In the genomic region with DNA sequence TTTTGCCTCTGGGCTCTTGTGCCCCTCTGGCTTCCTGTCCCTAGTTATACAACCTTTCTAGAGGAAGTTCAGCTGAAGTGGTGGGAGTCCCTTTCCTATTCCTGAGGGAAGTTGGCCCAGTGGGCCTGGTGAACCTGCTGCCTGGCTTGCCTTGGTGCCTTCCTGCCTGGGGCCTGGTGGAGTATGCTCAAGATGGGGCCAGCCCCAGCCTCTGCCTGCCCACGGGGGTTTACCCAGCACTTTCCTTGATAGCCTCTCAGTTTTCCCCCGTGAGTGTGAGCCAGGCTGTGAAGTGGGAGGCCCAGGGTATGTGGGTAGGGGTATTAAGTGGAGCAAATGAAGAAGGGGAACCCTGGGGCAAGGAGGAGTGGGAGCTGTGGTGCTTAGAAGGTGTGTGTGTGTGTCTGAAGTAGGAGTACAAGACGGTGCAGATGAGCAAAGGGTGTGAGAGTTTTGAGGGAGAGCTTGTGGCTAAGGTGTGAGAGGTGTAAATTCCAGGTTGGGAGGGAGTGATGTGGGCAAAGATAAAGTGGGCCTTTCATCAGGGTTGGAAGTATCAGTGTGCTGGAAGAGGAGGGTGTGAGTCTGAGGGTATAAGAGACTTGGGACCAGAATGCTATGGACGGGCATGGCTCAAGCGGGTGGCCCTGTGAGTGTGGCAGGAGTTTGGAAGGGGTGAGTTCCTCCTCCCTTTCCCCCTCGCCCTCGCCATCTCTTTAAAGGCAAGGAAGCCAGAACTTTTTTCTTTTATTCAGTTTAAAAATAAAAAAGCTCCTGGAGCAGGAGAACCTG, we compare ENCODE assay signal across 29 cellular contexts. TPM values are rescaled to one million over a fixed set of nuclear protein-coding genes. Genes with fewer than 3 reads are reported as not detected.
DNase-seq lines count a peak whose midpoint lies in the region; ATAC-seq, FAIRE-seq and TF ChIP-seq lines count a peak whose summit lies in the region.
"Had no signal": no experiment of that assay in that cellular context is flagged by ENCODE, and none has a peak within 500 bp of the region (broad histone marks: within the 10 kb centered on the region; RNA-seq: fewer than 3 reads in every experiment).

No MANE protein-coding gene starts in this region.

- H3K27me3 ChIP-seq in H1 (replicated peaks in 1 of 4; ENCODE audit: control insufficient read depth in 3 of 4, extremely low read depth in 1 of 4, insufficient read depth in 3 of 4, low read length in 3 of 4) = peaks cover 96 to 100% (median 100%) of the 10 kb centered on the region in 4 experiments
- H3K27me3 ChIP-seq in pancreas = peaks cover 0 to 41% (median 19%) of the 10 kb centered on the region in 4 donors
- peaks cover 4 to 97% of the 10 kb centered on the region in 2 donors for H3K27me3 ChIP-seq in breast epithelium
- H3K27me3 ChIP-seq: testis had no signal

- no peak for TF ChIP-seq EP300 in H1 (IDR thresholded peaks at IDR 0.05; ENCODE audit: borderline replicate concordance in 1 of 2, low read depth in 2 of 2, low read length in 2 of 2)

- H3K18ac ChIP-seq in H1 (ENCODE audit: extremely low read depth, low read length) = peak overlapping the region; percentile 55

- H2BK5ac ChIP-seq in H1 (ENCODE audit: low read depth, low read length) = no peak overlapping the region

- H3K56ac ChIP-seq in H1 (replicated peaks; ENCODE audit: insufficient read length, low read depth, low read length) = no peak overlapping the region

- H3K4me3 ChIP-seq in HEK293 (ENCODE audit: low read depth, low read length) = no peak overlapping the region
- H3K4me3 ChIP-seq in H1 (ENCODE audit: extremely low read depth in 1 of 4, insufficient read depth in 2 of 4, low read depth in 3 of 4, low read length in 4 of 4) = peak overlapping the region in 1 of 4 experiments; percentile 34; a peak in 1 of 8 replicates
- H3K4me3 ChIP-seq in pancreas = no peak overlapping the region
- H3K4me3 ChIP-seq in breast epithelium = no peak overlapping the region
- H3K4me3 ChIP-seq: BLaER1 treated with 17β-estradiol and CSF1 and Interleukin-3, amounts not matched to agents 10 nM and 100 nM; smooth muscle cell had no signal

- no peak for ATAC-seq in pancreas
- ATAC-seq: Right ventricle myocardium inferior; stimulated activated naive B cell treated with anti-CD40 and anti-IgM and Interleukin-4, amounts not matched to agents 10 μg/mL and 1 μg/mL and 100 μg/mL, for 72 hours had no signal

- no peak overlapping the region for H2BK120ac ChIP-seq in H1 (replicated peaks; ENCODE audit: low read depth, low read length)

- H3K4me1 Mint-ChIP-seq in Calu3 (ENCODE audit: low read depth, unreplicated experiment) (peaks cover 38% of the 10 kb centered on the region), nephron progenitor cell (peaks cover 85% of the 10 kb centered on the region)

- H2AFZ ChIP-seq in H1 (ENCODE audit: low read length) = no peak overlapping the region

- no peaks in the 10 kb centered on the region for H3K79me1 ChIP-seq in H1 (ENCODE audit: low read depth, low read length)

- H3K9ac ChIP-seq in H1 (replicated peaks in 1 of 4; ENCODE audit: extremely low read depth in 1 of 4, low read depth in 3 of 4, low read length in 3 of 4) = no peak overlapping the region
- H3K9ac ChIP-seq: BLaER1 treated with 17β-estradiol and CSF1 and Interleukin-3, amounts not matched to agents 10 nM and 100 nM had no signal

- H4K91ac ChIP-seq in H1 (replicated peaks; ENCODE audit: insufficient read length, low read length) = no peak overlapping the region

- POLR2A ChIA-PET in HEK293 (lab: Yijun Ruan, JAX) (no interaction called here), H1 (lab: Charles Lee; ENCODE audit: partially characterized antibody) (interaction anchor here (0.6 to 0.8 kb wide), 2 partner anchors 171 to 275 kb away, joined by 3 read pairs; no protein-coding TSS in a partner anchor)

- peaks cover 13% of the 10 kb centered on the region; the same call in 1 of the 2 replicates for H3K23me2 ChIP-seq in H1 (ENCODE audit: low read depth, low read length)

- DNase-seq in Calu3 (no peak), H1 (ENCODE audit: low read depth in 1 of 2, low spot score in 2 of 2) (peak in 1 of 2 experiments; percentile 46), nephron progenitor cell (no peak), pancreas (no peak), breast epithelium (ENCODE audit: low spot score in 2 of 2) (no peak), HuH-7.5 (ENCODE audit: low spot score) (no peak)
- DNase-seq: activated effector memory CD4-positive, alpha-beta T cell treated with anti-CD3 and anti-CD28 coated beads, Interleukin-2, amount 50 U/mL, for 16 hours; amygdala; COR-L47; DMS79 treated with DMSO at 0.1 percent for 48 hours; HCEC 1CT; mammary epithelial cell; NCI-H2029 treated with DMSO at 0.1 percent for 48 hours; NCI-H226; NCI-H748 treated with DMSO at 0.1 percent for 48 hours; stimulated activated naive B cell treated with anti-CD40 and anti-IgM and Interleukin-4, amounts not matched to agents 10 μg/mL and 1 μg/mL and 100 μg/mL, for 72 hours; T-helper 9 cell; testis had no signal

- H3K4me2 ChIP-seq in H1 (ENCODE audit: insufficient read depth in 1 of 2, low read depth in 2 of 2, low read length in 2 of 2) = peak overlapping the region in 1 of 2 experiments; percentile 32; a peak in 1 of 4 replicates
- H3K4me2 ChIP-seq: BLaER1 treated with 17β-estradiol and CSF1 and Interleukin-3, amounts not matched to agents 10 nM and 100 nM had no signal

- peaks cover 100% of the 10 kb centered on the region for H3K27me3 Mint-ChIP-seq in Calu3 (ENCODE audit: unreplicated experiment)
- H3K27me3 Mint-ChIP-seq in nephron progenitor cell (ENCODE audit: low read depth, poor library complexity) = peaks cover 75% of the 10 kb centered on the region

- no peak for TF ChIP-seq RAD21 in H1 (IDR thresholded peaks at IDR 0.05 in 1 of 2, conservative IDR thresholded peaks at IDR 0.05 in 1 of 2; ENCODE audit: low read depth in 2 of 2, low read length in 2 of 2)

- H3K23ac ChIP-seq in H1 (ENCODE audit: insufficient read length) = no peak overlapping the region

- H3K4ac ChIP-seq in H1 (replicated peaks; ENCODE audit: insufficient read length, low read depth, low read length) = no peak overlapping the region

- no peak for TF ChIP-seq CTCF in Calu3 (IDR thresholded peaks at IDR 0.05; ENCODE audit: unreplicated experiment)
- no peak for TF ChIP-seq CTCF in HEK293 (tag by site-specific recombination; IDR thresholded peaks at IDR 0.05)
- TF ChIP-seq CTCF in H1 (IDR thresholded peaks at IDR 0.05; ENCODE audit: control extremely low read depth in 1 of 3, insufficient read depth in 1 of 3, low read depth in 1 of 3, low read length in 3 of 3) = no peak
- TF ChIP-seq CTCF in nephron progenitor cell (IDR thresholded peaks at IDR 0.05) = no peak
- no peak for TF ChIP-seq CTCF in pancreas (IDR thresholded peaks at IDR 0.05)
- no peak for TF ChIP-seq CTCF in breast epithelium (IDR thresholded peaks at IDR 0.05)

- FAIRE-seq in H1 (lab: Jason Lieb, UNC) = no peak
- no peak for FAIRE-seq in pancreas (lab: Jason Lieb, UNC)
- FAIRE-seq: GM12891 had no signal

- 17% methylated on average over 4 of the region's 7 CpGs; no CpG with 5 or more reads in 1 of the 2 experiments for WGBS in H1 (ENCODE audit: extremely low coverage in 1 of 2, insufficient coverage in 1 of 2, insufficient read length in 1 of 2, insufficient replicate concordance in 2 of 2, low coverage in 1 of 2, low lambda C conversion rate in 2 of 2, missing lambda C conversion rate in 1 of 2), 2 experiments
- 78 to 83% methylated on average over 7 of the region's 7 CpGs for WGBS in pancreas, 2 donors

- TF ChIP-seq POLR2A in H1 (IDR thresholded peaks at IDR 0.05; ENCODE audit: control extremely low read depth in 1 of 2, low read depth in 2 of 2, low read length in 2 of 2) (no peak), breast epithelium (IDR thresholded peaks at IDR 0.05) (no peak)

- H3K79me2 ChIP-seq in H1 (ENCODE audit: control insufficient read depth in 1 of 2, insufficient read depth in 2 of 2, low read length in 2 of 2) = no peaks in the 10 kb centered on the region

- peak overlapping the region; percentile 95; the same call in 1 of the 2 replicates for H2BK15ac ChIP-seq in H1 (ENCODE audit: low read length)

- no peak overlapping the region for H4K5ac ChIP-seq in H1 (ENCODE audit: insufficient read length, low read depth, low read length)

- peak overlapping the region; percentile 75; the same call in 1 of the 2 replicates for H2BK12ac ChIP-seq in H1 (ENCODE audit: low read depth, low read length)

- intact Hi-C loops in Calu3 (cut with micrococcal nuclease; ENCODE audit: unreplicated experiment) = no loop called here
- intact Hi-C loops in pancreas (cut with DNase I) = no loop called here
- intact Hi-C loops in breast epithelium (cut with DNase I; ENCODE audit: low total_unique reads) = loop anchor here (5.0 kb wide), 1 partner anchor 983 kb away; no protein-coding TSS in a partner anchor

- H3K4me3 Mint-ChIP-seq in Calu3 (ENCODE audit: low read depth, unreplicated experiment) (peak overlapping the region; percentile 62), nephron progenitor cell (peak overlapping the region; percentile 83)

- H3K36me3 Mint-ChIP-seq in Calu3 (ENCODE audit: insufficient read depth, unreplicated experiment) = peaks cover 4% of the 10 kb centered on the region
- no peaks in the 10 kb centered on the region for H3K36me3 Mint-ChIP-seq in nephron progenitor cell (ENCODE audit: low read depth)

- no TSS peak for BruUV-seq in Calu3 (replicated peaks; lab: Mats Ljungman, UMichigan)

- H4K20me1 ChIP-seq in H1 (replicated peaks in 1 of 2; ENCODE audit: control insufficient read depth in 1 of 2, insufficient read depth in 2 of 2, low read length in 2 of 2) = peaks cover 19 to 36% of the 10 kb centered on the region in 2 experiments

- H3K27ac ChIP-seq in HEK293 (ENCODE audit: extremely low read depth, low read depth, low read length) (no peak overlapping the region), H1 (ENCODE audit: low read depth, low read length) (no peak overlapping the region), pancreas (no peak overlapping the region), breast epithelium (no peak overlapping the region)
- H3K27ac ChIP-seq: BLaER1 treated with 17β-estradiol and CSF1 and Interleukin-3, amounts not matched to agents 10 nM and 100 nM; testis had no signal

- H3K14ac ChIP-seq in H1 (ENCODE audit: insufficient read length) = no peak overlapping the region

- H4K8ac ChIP-seq in H1 (ENCODE audit: extremely low read depth, insufficient read depth, low read length) = no peak overlapping the region

- H2AK5ac ChIP-seq in H1 (ENCODE audit: low read depth, low read length) = peak overlapping the region; percentile 98

- H3K4me1 ChIP-seq in HEK293 (ENCODE audit: control insufficient read depth, insufficient read depth, low read length) = peaks cover 5% of the 10 kb centered on the region; the same call in 1 of the 2 replicates
- peaks cover 9 to 27% (median 22%) of the 10 kb centered on the region in 4 experiments for H3K4me1 ChIP-seq in H1 (replicated peaks in 1 of 4; ENCODE audit: control insufficient read depth in 3 of 4, insufficient read depth in 4 of 4, low read length in 3 of 4)
- H3K4me1 ChIP-seq in pancreas = peaks cover 5 to 21% (median 18%) of the 10 kb centered on the region in 3 donors
- H3K4me1 ChIP-seq in breast epithelium = peaks cover 0 to 11% of the 10 kb centered on the region in 2 donors

- H2BK20ac ChIP-seq in H1 (ENCODE audit: low read length) = peak overlapping the region; percentile 48; the same call in 1 of the 2 replicates

- H3K9me3 Mint-ChIP-seq in Calu3 (ENCODE audit: low read depth, unreplicated experiment) (no peaks in the 10 kb centered on the region), nephron progenitor cell (no peaks in the 10 kb centered on the region)

- H3K9me3 ChIP-seq in HEK293 (ENCODE audit: control insufficient read depth, insufficient read depth, low read depth, low read length) (no peaks in the 10 kb centered on the region), H1 (ENCODE audit: insufficient read depth in 2 of 2, low read depth in 1 of 2, low read length in 1 of 2) (no peaks in the 10 kb centered on the region), pancreas (no peaks in the 10 kb centered on the region), breast epithelium (no peaks in the 10 kb centered on the region)
- H3K9me3 ChIP-seq: testis had no signal

- no peaks in the 10 kb centered on the region for H3K36me3 ChIP-seq in HEK293 (ENCODE audit: control insufficient read depth in 2 of 2, insufficient read depth in 1 of 2, low read length in 2 of 2)
- peaks cover 0 to 14% (median 0%) of the 10 kb centered on the region in 4 experiments; a peak in 1 of 8 replicates for H3K36me3 ChIP-seq in H1 (ENCODE audit: control insufficient read depth in 2 of 4, insufficient read depth in 4 of 4, low read length in 3 of 4)
- no peaks in the 10 kb centered on the region for H3K36me3 ChIP-seq in pancreas
- H3K36me3 ChIP-seq in breast epithelium = no peaks in the 10 kb centered on the region
- H3K36me3 ChIP-seq: BLaER1 treated with 17β-estradiol and CSF1 and Interleukin-3, amounts not matched to agents 10 nM and 100 nM had no signal

- CTCF ChIA-PET in Calu3 (lab: Charles Lee) = no interaction called here
- CTCF ChIA-PET in HEK293 (lab: Yijun Ruan, JAX) = interaction anchor here (0.6 to 4.7 kb wide), 4 partner anchors 9 to 173 kb away, joined by 3 to 37 read pairs (median 3); no protein-coding TSS in a partner anchor
- CTCF ChIA-PET in H1 (lab: Charles Lee; ENCODE audit: partially characterized antibody) = interaction anchor here (0.6 to 3.8 kb wide), 11 partner anchors 9 to 361 kb away, joined by 3 to 33 read pairs (median 5); a partner anchor contains a TSS

- no peak overlapping the region for H3K27ac Mint-ChIP-seq in Calu3 (ENCODE audit: unreplicated experiment)
- peak overlapping the region; percentile 9 for H3K27ac Mint-ChIP-seq in nephron progenitor cell
- H3K27ac Mint-ChIP-seq: stimulated activated naive B cell treated with anti-CD40 and anti-IgM and Interleukin-4, amounts not matched to agents 10 μg/mL and 1 μg/mL and 100 μg/mL, for 72 hours had no signal

RNA-seq across cellular contexts. Expression of a gene that starts 10.9 kb away (rescaled TPM):
- total RNA-seq in Calu3 (2022) = not detected in 2 replicates
- total RNA-seq in H1 (2021; fragmentation: NEBNext Ultra II Directional; extraction: Animal tissue kit (Norgen Biotek cat#: 25700)) = not detected in 2 replicates
- 0.02 TPM in 1 of 2 replicates, not detected in the other for polyA plus RNA-seq in H1 (2011; rRNA removed)
- polyA plus RNA-seq in H1 (2011; cell fraction: cytosol; rRNA removed) = not detected
- polyA plus RNA-seq in H1 (2011; cell fraction: nucleus; rRNA removed) = not detected
- 0.05 TPM in 1 of 4 replicates, not detected in the others for polyA plus RNA-seq in H1 (2012, experiment 1 of 2)
- polyA plus RNA-seq in H1 (2012, experiment 2 of 2) = not detected
- polyA plus RNA-seq in H1 (2013, experiment 1 of 2) = not detected
- 0.06 TPM for polyA plus RNA-seq in H1 (2013, experiment 2 of 2)
- not detected in 2 replicates for polyA minus RNA-seq in H1 (2011; rRNA and poly(A)+ RNA removed)
- not detected for polyA minus RNA-seq in H1 (2011; cell fraction: cytosol; rRNA and poly(A)+ RNA removed)
- polyA minus RNA-seq in H1 (2011; cell fraction: nucleus; rRNA and poly(A)+ RNA removed) = not detected
- under 1 TPM; 0.18 to 0.42 (median 0.26) TPM for total RNA-seq in pancreas
- polyA plus RNA-seq in pancreas = under 1 TPM; 0.07 to 0.49 TPM
- under 1 TPM in 1 of 3 donors, not detected in 2; under 0.01 TPM for total RNA-seq in breast epithelium
- total RNA-seq: cardiac septum, dermis microvascular lymphatic vessel endothelial cell, mammary epithelial cell, myocyte, OCI-LY7, omental fat pad, Right ventricle myocardium inferior, smooth muscle cell had no signal
- polyA plus RNA-seq: AG04450, mammary epithelial cell, smooth muscle cell had no signal
